ENCODE assay signal across 11 cellular contexts in genomic region chr17:17994770-17995169, GRCh38. TPM values are rescaled to one million over a fixed set of nuclear protein-coding genes. Genes with fewer than 3 reads are reported as not detected.
"Had no signal": no experiment of that assay in that cellular context is flagged by ENCODE, and none has a peak within 500 bp of the region (broad histone marks: within the 10 kb centered on the region; RNA-seq: fewer than 3 reads in every experiment).

No MANE protein-coding gene starts in this region.

- H3K27me3 Mint-ChIP-seq: activated B cell treated with CpG ODN at 0.5 μM for 24 hours; activated T-cell treated with anti-CD3 and anti-CD28 coated beads, Interleukin-2, amount 50 U/mL, for 24 hours; stimulated activated naive CD8-positive, alpha-beta T cell treated with anti-CD3 and anti-CD28 coated beads, Interleukin-15, amount 100 ng/mL, for 72 hours had no signal

- H3K9me3 Mint-ChIP-seq: activated B cell treated with CpG ODN at 0.5 μM for 24 hours; activated naive CD4-positive, alpha-beta T cell treated with anti-CD3 and anti-CD28 coated beads, Interleukin-2, amount 50 U/mL, for 72 hours; activated T-cell treated with anti-CD3 and anti-CD28 coated beads, Interleukin-2, amount 50 U/mL, for 24 hours; nephron; stimulated activated naive CD8-positive, alpha-beta T cell treated with anti-CD3 and anti-CD28 coated beads, Interleukin-15, amount 100 ng/mL, for 72 hours; T-helper 1 cell treated with Interleukin-12 subunit alpha and Interleukin-12 subunit beta and Interleukin-4 antibody, amounts not matched to agents 30 μg/mL and 1 μg/mL, for 36 hours had no signal

- H3K4me1 Mint-ChIP-seq: activated B cell treated with CpG ODN at 0.5 μM for 24 hours; stimulated activated naive CD8-positive, alpha-beta T cell treated with anti-CD3 and anti-CD28 coated beads, Interleukin-15, amount 100 ng/mL, for 72 hours had no signal

- DNase-seq: activated B cell treated with CpG ODN at 0.5 μM for 24 hours; activated effector memory CD4-positive, alpha-beta T cell treated with Interleukin-2 at 50 U/mL for 16 hours; activated T-cell treated with anti-CD3 and anti-CD28 coated beads, Interleukin-2, amount 50 U/mL, for 24 hours; pancreas had no signal

- H3K27ac ChIP-seq: breast epithelium, pancreas, testis had no signal

- H3K27me3 ChIP-seq: breast epithelium, pancreas, testis had no signal

- H3K36me3 ChIP-seq: breast epithelium, pancreas had no signal

- H3K36me3 Mint-ChIP-seq: activated naive CD4-positive, alpha-beta T cell treated with anti-CD3 and anti-CD28 coated beads, Interleukin-2, amount 50 U/mL, for 72 hours had no signal

- H3K4me3 Mint-ChIP-seq: activated B cell treated with CpG ODN at 0.5 μM for 24 hours; activated T-cell treated with anti-CD3 and anti-CD28 coated beads, Interleukin-2, amount 50 U/mL, for 24 hours; nephron; stimulated activated naive CD8-positive, alpha-beta T cell treated with anti-CD3 and anti-CD28 coated beads, Interleukin-15, amount 100 ng/mL, for 72 hours; T-helper 1 cell treated with Interleukin-12 subunit alpha and Interleukin-12 subunit beta and Interleukin-4 antibody, amounts not matched to agents 30 μg/mL and 1 μg/mL, for 36 hours had no signal

- H3K4me3 ChIP-seq: breast epithelium, pancreas, skin epidermis, testis had no signal

- H3K9me3 ChIP-seq: breast epithelium, pancreas, testis had no signal

- H3K4me1 ChIP-seq: breast epithelium, pancreas, testis had no signal

- H3K27ac Mint-ChIP-seq: activated B cell treated with CpG ODN at 0.5 μM for 24 hours; activated naive CD4-positive, alpha-beta T cell treated with anti-CD3 and anti-CD28 coated beads, Interleukin-2, amount 50 U/mL, for 72 hours; activated T-cell treated with anti-CD3 and anti-CD28 coated beads, Interleukin-2, amount 50 U/mL, for 24 hours; T-helper 1 cell treated with Interleukin-12 subunit alpha and Interleukin-12 subunit beta and Interleukin-4 antibody, amounts not matched to agents 30 μg/mL and 1 μg/mL, for 36 hours had no signal

RNA-seq across cellular contexts. Expression of gene DRC3, which starts 22.1 kb away (rescaled TPM):
- total RNA-seq: activated B cell treated with CpG ODN at 0.5 μM for 24 hours had no signal
